10 cellular contexts compared by ENCODE assay signal in genomic region chr3:36891651-36892268, GRCh38. TPM values are rescaled to one million over a fixed set of nuclear protein-coding genes. Genes with fewer than 3 reads are reported as not detected.
DNase-seq lines count a peak whose midpoint lies in the region; ATAC-seq and TF ChIP-seq lines count a peak whose summit lies in the region.
"Had no signal": no experiment of that assay in that cellular context is flagged by ENCODE, and none has a peak within 500 bp of the region (broad histone marks: within the 10 kb centered on the region; RNA-seq: fewer than 3 reads in every experiment).

No MANE protein-coding gene starts in this region.

- H3K4me3 ChIP-seq in GM12875 (ENCODE audit: low read depth, low read length) (peak overlapping the region; percentile 4), sigmoid colon (no peak overlapping the region)
- H3K4me3 ChIP-seq: body of pancreas had no signal

- H3K27ac Mint-ChIP-seq in glutamatergic neuron (ENCODE audit: unreplicated experiment) = no peak overlapping the region

- H3K4me1 Mint-ChIP-seq in glutamatergic neuron (ENCODE audit: low read depth, unreplicated experiment) = peaks cover 5% of the 10 kb centered on the region

- ATAC-seq in GM19468 (IDR thresholded peaks at IDR 0.05; ENCODE audit: extremely low read depth, unreplicated experiment) (peak; percentile 69), HG03354 (IDR thresholded peaks at IDR 0.05; ENCODE audit: poor library complexity, severe bottlenecking, unreplicated experiment) (peak; percentile 87)
- no peak for ATAC-seq in stimulated activated naive CD8-positive, alpha-beta T cell treated with anti-CD3 and anti-CD28 coated beads, Interleukin-15, Interleukin-2, amounts not matched to agents 100 U/mL and 50 U/mL, for 24 hours
- ATAC-seq: body of pancreas had no signal

- intact Hi-C loops in sigmoid colon (cut with DNase I) = no loop called here

- peak; percentile 24 for DNase-seq in glutamatergic neuron
- no peak for DNase-seq in AG08395 (ENCODE audit: low spot score)
- no peak for DNase-seq in sigmoid colon
- DNase-seq in NCI-H146 (lab: John Stamatoyannopoulos, UW) = no peak
- DNase-seq in stimulated activated naive CD8-positive, alpha-beta T cell treated with anti-CD3 and anti-CD28 coated beads, Interleukin-15, Interleukin-2, amounts not matched to agents 100 U/mL and 50 U/mL, for 24 hours = no peak
- DNase-seq: NK-92 treated with Interleukin-12 subunit alpha and Interleukin-12 subunit beta, amount 100 ng/mL, for 24 hours had no signal

- H3K36me3 ChIP-seq in sigmoid colon = peaks cover 0 to 68% (median 8%) of the 10 kb centered on the region in 4 donors

- no peak for TF ChIP-seq EP300 in sigmoid colon (IDR thresholded peaks at IDR 0.05)

- no peak overlapping the region for H3K27ac ChIP-seq in sigmoid colon

- no peaks in the 10 kb centered on the region for H3K27me3 Mint-ChIP-seq in glutamatergic neuron (ENCODE audit: unreplicated experiment)

- H3K27me3 ChIP-seq in sigmoid colon = no peaks in the 10 kb centered on the region
- H3K27me3 ChIP-seq: body of pancreas had no signal

- no peaks in the 10 kb centered on the region for H3K9me3 ChIP-seq in sigmoid colon
- H3K9me3 ChIP-seq: body of pancreas had no signal

- no peak overlapping the region for H3K4me3 Mint-ChIP-seq in glutamatergic neuron (ENCODE audit: unreplicated experiment)

- H3K9me3 Mint-ChIP-seq in glutamatergic neuron (ENCODE audit: unreplicated experiment) = no peaks in the 10 kb centered on the region

- H3K36me3 Mint-ChIP-seq in glutamatergic neuron (ENCODE audit: unreplicated experiment) = no peaks in the 10 kb centered on the region

- WGBS in sigmoid colon, 2 donors = 76 to 93% methylated on average over 6 of the region's 6 CpGs

- no peak for TF ChIP-seq CTCF in GM12875 (IDR thresholded peaks at IDR 0.05; ENCODE audit: borderline replicate concordance, insufficient read depth, low read depth, low read length)
- no peak for TF ChIP-seq CTCF in glutamatergic neuron (IDR thresholded peaks at IDR 0.05; ENCODE audit: partially characterized antibody, unreplicated experiment)
- no peak for TF ChIP-seq CTCF in sigmoid colon (IDR thresholded peaks at IDR 0.05)

- TF ChIP-seq POLR2A in sigmoid colon (IDR thresholded peaks at IDR 0.05) = no peak

- peaks cover 0 to 5% (median 0%) of the 10 kb centered on the region in 4 donors for H3K4me1 ChIP-seq in sigmoid colon
- H3K4me1 ChIP-seq: body of pancreas had no signal

RNA-seq across cellular contexts. Expression of gene TRANK1, which starts 53.1 kb away (rescaled TPM):
- 0.51 TPM for total RNA-seq in glutamatergic neuron (ENCODE audit: unreplicated experiment)
- 10 to 100 TPM in 3 of 4 donors, 1 to 10 TPM in 1; 8.6 to 26.3 (median 16.9) TPM for total RNA-seq in sigmoid colon
- 10 to 100 TPM; 12.6 to 36.4 (median 26.1) TPM for polyA plus RNA-seq in sigmoid colon
